Comparison of ENCODE assay signal across 8 cellular contexts in the genomic region with DNA sequence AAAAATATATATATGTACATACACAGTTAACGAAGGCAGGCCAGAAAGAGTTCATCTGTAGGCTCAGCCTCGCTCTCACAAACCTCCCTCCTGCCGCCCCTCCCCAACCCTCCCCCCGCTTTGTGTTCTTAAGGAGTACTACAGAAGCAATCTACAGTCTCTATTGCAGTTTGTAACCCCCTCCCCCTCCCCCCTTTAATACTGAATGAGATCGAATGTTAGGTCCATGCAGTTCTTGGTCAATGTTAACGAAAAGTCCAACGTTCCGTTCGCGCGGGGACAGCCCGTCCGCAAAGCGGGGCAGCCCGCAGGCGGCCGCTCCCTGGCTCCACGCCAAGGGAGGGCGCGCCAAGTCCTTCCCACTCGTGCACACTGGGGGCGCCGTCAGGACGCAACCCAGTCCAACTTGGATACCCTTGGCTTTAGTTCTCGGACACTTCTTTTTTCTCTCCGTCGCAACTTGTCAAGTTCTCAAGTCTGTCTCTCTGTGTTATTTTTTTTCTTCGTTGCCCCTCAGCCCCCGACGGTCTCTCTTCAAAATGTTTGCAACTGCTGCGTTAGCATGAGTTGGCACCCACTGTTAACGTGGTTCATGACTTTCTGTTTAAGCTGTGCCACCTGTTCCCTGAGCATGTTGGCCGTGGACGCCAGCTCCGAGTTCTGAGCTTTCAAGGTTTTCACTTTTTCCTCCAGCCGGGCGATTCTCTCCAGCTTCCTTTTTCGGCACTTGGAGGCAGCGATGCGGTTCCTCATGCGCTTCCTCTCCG. TPM values are rescaled to one million over a fixed set of nuclear protein-coding genes. Genes with fewer than 3 reads are reported as not detected.
DNase-seq lines count a peak whose midpoint lies in the region; ATAC-seq and TF ChIP-seq lines count a peak whose summit lies in the region.

No MANE protein-coding gene starts in this region.

- H3K4me3 ChIP-seq in CD8-positive, alpha-beta memory T cell (ENCODE audit: low read length), result peak overlapping the region; percentile 74
- peak overlapping the region; percentile 59 to 99 (median 90) for H3K4me3 ChIP-seq in heart left ventricle
- H3K4me3 ChIP-seq in trophoblast cell (ENCODE audit: low read depth, low read length), result peak overlapping the region; percentile 82
- peak overlapping the region; percentile 95 to 98 for H3K4me3 ChIP-seq in vagina

- H3K4me1 Mint-ChIP-seq in CD8-positive, alpha-beta memory T cell, result peaks cover 23 to 49% (median 39%) of the 10 kb centered on the region in 3 donors
- peaks cover 7 to 14% (median 10%) of the 10 kb centered on the region in 3 donors for H3K4me1 Mint-ChIP-seq in IgD-negative memory B cell
- H3K4me1 Mint-ChIP-seq in activated naive CD8-positive, alpha-beta T cell treated with anti-CD3 and anti-CD28 coated beads, Interleukin-2, amount 10 ng/mL, durations not matched to agents 7 days and 5 days, result peaks cover 18% of the 10 kb centered on the region

- H3K4me3 Mint-ChIP-seq in CD8-positive, alpha-beta memory T cell, result peak overlapping the region; percentile 86 to 97 (median 92)
- peak overlapping the region; percentile 84 to 100 (median 94) for H3K4me3 Mint-ChIP-seq in IgD-negative memory B cell
- H3K4me3 Mint-ChIP-seq in activated naive CD8-positive, alpha-beta T cell treated with anti-CD3 and anti-CD28 coated beads, Interleukin-2, amount 10 ng/mL, durations not matched to agents 7 days and 5 days, result peak overlapping the region; percentile 93

- H2AFZ ChIP-seq in trophoblast cell (ENCODE audit: insufficient read depth, low read length, poor library complexity), result peak overlapping the region; percentile 56

- H3K14ac ChIP-seq in trophoblast cell (ENCODE audit: low read length), result peak overlapping the region; percentile 75

- H3K4me2 ChIP-seq in trophoblast cell (ENCODE audit: low read length), result peak overlapping the region; percentile 74

- H3K27ac ChIP-seq in CD8-positive, alpha-beta memory T cell (ENCODE audit: low read depth, low read length), result peak overlapping the region; percentile 99
- H3K27ac ChIP-seq in heart left ventricle (peak overlapping the region; percentile 94 to 100 (median 99)), trophoblast cell (ENCODE audit: low read depth, low read length) (no peak overlapping the region), vagina (peak overlapping the region; percentile 100)

- no peaks in the 10 kb centered on the region for H3K36me3 ChIP-seq in CD8-positive, alpha-beta memory T cell (ENCODE audit: insufficient read depth, low read length)
- peaks cover 0 to 15% (median 7%) of the 10 kb centered on the region in 9 donors for H3K36me3 ChIP-seq in heart left ventricle
- H3K36me3 ChIP-seq in trophoblast cell (ENCODE audit: control insufficient read depth in 1 of 2, insufficient read depth in 2 of 2, low read length in 2 of 2), result peaks cover 11 to 12% of the 10 kb centered on the region in 2 experiments
- peaks cover 0 to 9% of the 10 kb centered on the region in 2 donors for H3K36me3 ChIP-seq in vagina

- H4K8ac ChIP-seq in trophoblast cell (ENCODE audit: low read depth, low read length), result peak overlapping the region; percentile 46

- TF ChIP-seq POLR2A in heart left ventricle (IDR thresholded peaks at IDR 0.05) (peak; percentile 13 to 34), vagina (IDR thresholded peaks at IDR 0.05) (peak in 1 of 2 donors; percentile 3)

- H3K18ac ChIP-seq in trophoblast cell (ENCODE audit: low read length), result peak overlapping the region; percentile 70

- POLR2A ChIA-PET in CD8-positive, alpha-beta memory T cell (lab: Charles Lee), result interaction anchor here (0.6 to 4.8 kb wide), 10 partner anchors 9 to 515 kb away, joined by 3 to 33 read pairs (median 4); partner anchors contain the start of gene FGGY
- POLR2A ChIA-PET in activated naive CD8-positive, alpha-beta T cell treated with anti-CD3 and anti-CD28 coated beads, Interleukin-2, amount 10 ng/mL, durations not matched to agents 7 days and 5 days (lab: Charles Lee), result interaction anchor here (0.6 to 3.8 kb wide), 10 partner anchors 9 to 917 kb away, joined by 3 to 45 read pairs (median 4); no protein-coding TSS in a partner anchor

- no peak for ATAC-seq in activated naive CD8-positive, alpha-beta T cell treated with anti-CD3 and anti-CD28 coated beads, Interleukin-2, amount 10 ng/mL, durations not matched to agents 7 days and 5 days (ENCODE audit: low read depth)
- no peak for ATAC-seq in heart left ventricle
- ATAC-seq in GM19328 (IDR thresholded peaks at IDR 0.05; ENCODE audit: unreplicated experiment), result no peak

- H3K79me2 ChIP-seq in trophoblast cell (ENCODE audit: control insufficient read depth, insufficient read depth, low read length, poor library complexity), result peaks cover 28% of the 10 kb centered on the region

- no peak overlapping the region for H4K12ac ChIP-seq in trophoblast cell (ENCODE audit: low read depth, low read length)

- no peak overlapping the region for H3K23ac ChIP-seq in trophoblast cell (ENCODE audit: low read length)

- no peak overlapping the region for H2BK120ac ChIP-seq in trophoblast cell (ENCODE audit: insufficient read depth, low read length, poor library complexity)

- no peaks in the 10 kb centered on the region for H3K9me3 ChIP-seq in CD8-positive, alpha-beta memory T cell (ENCODE audit: low read length)
- H3K9me3 ChIP-seq in heart left ventricle (no peaks in the 10 kb centered on the region), trophoblast cell (ENCODE audit: insufficient read depth, low read depth, low read length) (peaks cover under 1% of the 10 kb centered on the region), vagina (no peaks in the 10 kb centered on the region)

- peaks cover 0 to 7% (median 0%) of the 10 kb centered on the region in 5 donors for H3K9me3 Mint-ChIP-seq in CD8-positive, alpha-beta memory T cell
- no peaks in the 10 kb centered on the region for H3K9me3 Mint-ChIP-seq in IgD-negative memory B cell
- H3K9me3 Mint-ChIP-seq in activated naive CD8-positive, alpha-beta T cell treated with anti-CD3 and anti-CD28 coated beads, Interleukin-2, amount 10 ng/mL, durations not matched to agents 7 days and 5 days, result no peaks in the 10 kb centered on the region

- no peak overlapping the region for H2BK12ac ChIP-seq in trophoblast cell (ENCODE audit: low read length)

- H3K4me1 ChIP-seq in CD8-positive, alpha-beta memory T cell (ENCODE audit: insufficient read depth, low read length), result peaks cover 19% of the 10 kb centered on the region
- H3K4me1 ChIP-seq in heart left ventricle (peaks cover 0 to 33% (median 19%) of the 10 kb centered on the region in 12 donors), trophoblast cell (ENCODE audit: control insufficient read depth in 1 of 2, insufficient read depth in 2 of 2, low read length in 2 of 2) (peaks cover 0 to 9% of the 10 kb centered on the region in 2 experiments), vagina (peaks cover 32% of the 10 kb centered on the region)

- H2AK5ac ChIP-seq in trophoblast cell (ENCODE audit: low read length), result no peak overlapping the region

- H2BK5ac ChIP-seq in trophoblast cell (ENCODE audit: low read depth, low read length, poor library complexity), result no peak overlapping the region

- no peaks in the 10 kb centered on the region for H3K27me3 ChIP-seq in CD8-positive, alpha-beta memory T cell (ENCODE audit: insufficient read depth, low read length, poor library complexity, severe bottlenecking)
- H3K27me3 ChIP-seq in heart left ventricle (no peaks in the 10 kb centered on the region), trophoblast cell (ENCODE audit: insufficient read depth, low read length) (no peaks in the 10 kb centered on the region), vagina (no peaks in the 10 kb centered on the region)

- TF ChIP-seq CTCF in heart left ventricle (IDR thresholded peaks at IDR 0.05) (peak; percentile 29 to 70 (median 40)), vagina (IDR thresholded peaks at IDR 0.05) (peak in 2 of 3 experiments; percentile 20 to 33)

- intact Hi-C loops in heart left ventricle (cut with DNase I) (loop anchor here (1.0 to 10.0 kb wide), 23 partner anchors 26 to 973 kb away; partner anchors contain the start of gene FGGY (in 4 of the 10)), vagina (cut with DNase I) (loop anchor here (2.0 to 10.0 kb wide), 5 partner anchors 121 to 921 kb away; partner anchors contain the start of gene FGGY)

- peak; percentile 42 to 72 (median 63) for DNase-seq in CD8-positive, alpha-beta memory T cell
- DNase-seq in SK-N-DZ (ENCODE audit: low spot score) (peak; percentile 72), heart left ventricle (peak; percentile 79 to 87 (median 83)), trophoblast cell (peak; percentile 29 to 60), vagina (ENCODE audit: extremely low spot score in 2 of 2) (no peak)
- DNase-seq in activated naive CD8-positive, alpha-beta T cell treated with anti-CD3 and anti-CD28 coated beads, Interleukin-2, amount 10 ng/mL, durations not matched to agents 7 days and 5 days, result peak; percentile 73

- H3K79me1 ChIP-seq in trophoblast cell (ENCODE audit: low read length), result peaks cover 27% of the 10 kb centered on the region

- no peak overlapping the region for H4K91ac ChIP-seq in trophoblast cell (ENCODE audit: low read depth, low read length)

- H3K4ac ChIP-seq in trophoblast cell (ENCODE audit: low read depth, low read length), result peak overlapping the region; percentile 97

- WGBS in heart left ventricle, 4 donors, result 0 to 1% (median 0%) methylated on average over 42 of the region's 42 CpGs
- WGBS in trophoblast cell (ENCODE audit: extremely low coverage, insufficient coverage, insufficient read length), result no CpG with 5 or more reads among the region's 42 CpGs

- H3K27ac Mint-ChIP-seq in CD8-positive, alpha-beta memory T cell, result peak overlapping the region; percentile 54 to 95 (median 83)
- peak overlapping the region; percentile 86 to 100 (median 90) for H3K27ac Mint-ChIP-seq in IgD-negative memory B cell
- peak overlapping the region; percentile 99 for H3K27ac Mint-ChIP-seq in activated naive CD8-positive, alpha-beta T cell treated with anti-CD3 and anti-CD28 coated beads, Interleukin-2, amount 10 ng/mL, durations not matched to agents 7 days and 5 days

- peaks cover 0 to 29% (median 3%) of the 10 kb centered on the region in 3 donors for H3K36me3 Mint-ChIP-seq in CD8-positive, alpha-beta memory T cell
- no peaks in the 10 kb centered on the region for H3K36me3 Mint-ChIP-seq in IgD-negative memory B cell
- peaks cover 16% of the 10 kb centered on the region for H3K36me3 Mint-ChIP-seq in activated naive CD8-positive, alpha-beta T cell treated with anti-CD3 and anti-CD28 coated beads, Interleukin-2, amount 10 ng/mL, durations not matched to agents 7 days and 5 days

- peak overlapping the region; percentile 84 for H3K9ac ChIP-seq in trophoblast cell (ENCODE audit: low read length)

- CTCF ChIA-PET in CD8-positive, alpha-beta memory T cell (lab: Charles Lee), result interaction anchor here (0.7 to 1.8 kb wide), 27 partner anchors 8 to 977 kb away, joined by 3 to 11 read pairs (median 4); no protein-coding TSS in a partner anchor

- peaks cover 0 to 19% of the 10 kb centered on the region in 2 donors for H3K27me3 Mint-ChIP-seq in CD8-positive, alpha-beta memory T cell
- H3K27me3 Mint-ChIP-seq in IgD-negative memory B cell, result peaks cover 2% of the 10 kb centered on the region
- no peaks in the 10 kb centered on the region for H3K27me3 Mint-ChIP-seq in activated naive CD8-positive, alpha-beta T cell treated with anti-CD3 and anti-CD28 coated beads, Interleukin-2, amount 10 ng/mL, durations not matched to agents 7 days and 5 days

RNA-seq across cellular contexts. Expression of gene JUN, which starts 2.1 kb away (rescaled TPM):
- total RNA-seq in CD8-positive, alpha-beta memory T cell, result 10 to 100 TPM; 25.5 to 27.7 TPM
- polyA plus RNA-seq in CD8-positive, alpha-beta memory T cell, result 163 TPM
- 217 TPM for polyA plus RNA-seq in IgD-negative memory B cell
- 20.6 and 20.9 TPM in 2 replicates for polyA plus RNA-seq in SK-N-DZ (2014; cell fraction: cytosol; rRNA removed)
- 11.6 and 14.7 TPM in 2 replicates for polyA plus RNA-seq in SK-N-DZ (2014; cell fraction: nucleus; rRNA removed)
- 10 to 100 TPM; 73.4 to 75.7 TPM for total RNA-seq in activated naive CD8-positive, alpha-beta T cell treated with anti-CD3 and anti-CD28 coated beads, Interleukin-2, amount 10 ng/mL, durations not matched to agents 7 days and 5 days
- total RNA-seq in heart left ventricle, result 100 to 1,000 TPM in 1 of 9 donors, 10 to 100 TPM in 8; 57.1 to 128 (median 82.8) TPM
- polyA plus RNA-seq in heart left ventricle, result 100 to 1,000 TPM in 1 of 2 donors, 10 to 100 TPM in 1; 71.6 to 133 TPM
- polyA plus RNA-seq in trophoblast cell (2013), result 48.6 and 50.2 TPM in 2 replicates
- total RNA-seq in vagina, result 275 TPM

Comparison
In these comparisons a context has a peak if more than half of its experiments do, and no peak if none do; other contexts are left out.
1. DNase-seq: peak in CD8-positive, alpha-beta memory T cell (5 of 5), SK-N-DZ (single experiment), activated naive CD8-positive, alpha-beta T cell treated with anti-CD3 and anti-CD28 coated beads, Interleukin-2, amount 10 ng/mL, durations not matched to agents 7 days and 5 days (single experiment), heart left ventricle (5 of 5) and trophoblast cell (2 of 2); none in vagina (0 of 2).
2. Peak in every context shown above with its lines, with median percentiles within 50 percentile points of each other: H3K4me3 ChIP-seq, H3K27ac Mint-ChIP-seq and H3K4me3 Mint-ChIP-seq.